Comparison of ENCODE assay signal across 1 cellular context in genomic region chr2:21175895-21176646, GRCh38.
TF ChIP-seq lines count a peak whose summit lies in the region.

No MANE protein-coding gene starts in this region.

TF ChIP-seq in K562, 482 proteins besides CTCF, POLR2A, EP300 and RAD21 (continued from another document):
- 0 out of 2 replicates have a peak, but pooled peaks have one; percentile 15 for TF ChIP-seq DEAF1 (CRISPR knock-in tag; IDR thresholded peaks at IDR 0.05)
